13 cellular contexts compared by ENCODE assay signal in genomic region chr5:145941677-145942130, GRCh38. TPM values are rescaled to one million over a fixed set of nuclear protein-coding genes. Genes with fewer than 3 reads are reported as not detected.
DNase-seq lines count a peak whose midpoint lies in the region; ATAC-seq and TF ChIP-seq lines count a peak whose summit lies in the region.
"Had no signal": no experiment of that assay in that cellular context is flagged by ENCODE, and none has a peak within 500 bp of the region (broad histone marks: within the 10 kb centered on the region; RNA-seq: fewer than 3 reads in every experiment).

No MANE protein-coding gene starts in this region.

- H3K4me3 ChIP-seq in Panc1 (ENCODE audit: low read depth in 2 of 2, low read length in 2 of 2) (no peak overlapping the region), esophagus squamous epithelium (peak overlapping the region in 3 of 4 donors; percentile 3 to 24 (median 4))

- no peak for DNase-seq in activated CD8-positive, alpha-beta memory T cell treated with anti-CD3 and anti-CD28 coated beads, Interleukin-2, amount 10 ng/mL, durations not matched to agents 7 days and 5 days
- no peak for DNase-seq in activated CD8-positive, alpha-beta memory T cell treated with anti-CD3 and anti-CD28 coated beads, Interleukin-2, amount 50 U/mL, for 48 hours
- DNase-seq in Panc1 (ENCODE audit: low read depth, low spot score) (no peak), esophagus squamous epithelium (lab: John Stamatoyannopoulos, UW) (no peak), putamen (ENCODE audit: low spot score) (no peak), NCI-H2107 treated with DMSO at 0.1 percent for 48 hours (lab: John Stamatoyannopoulos, UW; ENCODE audit: unreplicated experiment) (no peak), DMS 273 (lab: John Stamatoyannopoulos, UW; ENCODE audit: unreplicated experiment) (no peak)
- no peak for DNase-seq in stimulated activated naive CD8-positive, alpha-beta T cell treated with anti-CD3 and anti-CD28 coated beads, Interleukin-15, amount 100 ng/mL, for 72 hours
- DNase-seq: activated CD4-positive, alpha-beta T cell treated with anti-CD3 and anti-CD28 coated beads for 4 hours; activated naive CD4-positive, alpha-beta T cell; cortex of kidney; SIG-M5 had no signal

- H3K4me1 ChIP-seq in Panc1 (ENCODE audit: control insufficient read depth, insufficient read depth, low read length) = peaks cover 76% of the 10 kb centered on the region
- H3K4me1 ChIP-seq in esophagus squamous epithelium = peaks cover 12 to 90% (median 13%) of the 10 kb centered on the region in 3 donors

- no peaks in the 10 kb centered on the region for H3K36me3 Mint-ChIP-seq in activated CD8-positive, alpha-beta memory T cell treated with anti-CD3 and anti-CD28 coated beads, Interleukin-2, amount 10 ng/mL, durations not matched to agents 7 days and 5 days

- peaks cover 58% of the 10 kb centered on the region for H3K27me3 Mint-ChIP-seq in activated CD8-positive, alpha-beta memory T cell treated with anti-CD3 and anti-CD28 coated beads, Interleukin-2, amount 10 ng/mL, durations not matched to agents 7 days and 5 days
- peaks cover 86% of the 10 kb centered on the region for H3K27me3 Mint-ChIP-seq in stimulated activated naive CD8-positive, alpha-beta T cell treated with anti-CD3 and anti-CD28 coated beads, Interleukin-15, amount 100 ng/mL, for 72 hours

- TF ChIP-seq CTCF in Panc1 (IDR thresholded peaks at IDR 0.05) (no peak), esophagus squamous epithelium (IDR thresholded peaks at IDR 0.05) (no peak)

- H3K36me3 ChIP-seq in Panc1 (ENCODE audit: control insufficient read depth, insufficient read depth, low read length) (no peaks in the 10 kb centered on the region), esophagus squamous epithelium (no peaks in the 10 kb centered on the region)

- H3K4me1 Mint-ChIP-seq in activated CD8-positive, alpha-beta memory T cell treated with anti-CD3 and anti-CD28 coated beads, Interleukin-2, amount 10 ng/mL, durations not matched to agents 7 days and 5 days = peaks cover 44% of the 10 kb centered on the region
- H3K4me1 Mint-ChIP-seq in stimulated activated naive CD8-positive, alpha-beta T cell treated with anti-CD3 and anti-CD28 coated beads, Interleukin-15, amount 100 ng/mL, for 72 hours = peaks cover 28% of the 10 kb centered on the region

- 36 to 38% methylated on average over 3 of the region's 3 CpGs for WGBS in esophagus squamous epithelium, 2 donors

- in situ Hi-C loops in Panc1 (cut with HindIII; ENCODE audit: low pct_unique_long_range_greater_than_20kb, low sequenced_read_pairs) = no loop called here

- no TSS peak for BruUV-seq in Panc1 (replicated peaks; lab: Mats Ljungman, UMichigan)

- CTCF ChIA-PET in activated CD8-positive, alpha-beta memory T cell treated with anti-CD3 and anti-CD28 coated beads, Interleukin-2, amount 10 ng/mL, durations not matched to agents 7 days and 5 days (lab: Charles Lee) = no interaction called here
- CTCF ChIA-PET in Panc1 (lab: Charles Lee) = no interaction called here

- H3K27ac ChIP-seq in Panc1 (ENCODE audit: low read length) (peak overlapping the region; percentile 100), esophagus squamous epithelium (peak overlapping the region; percentile 81 to 94 (median 92))

- no peak overlapping the region for H3K27ac Mint-ChIP-seq in activated CD8-positive, alpha-beta memory T cell treated with anti-CD3 and anti-CD28 coated beads, Interleukin-2, amount 10 ng/mL, durations not matched to agents 7 days and 5 days
- no peak overlapping the region for H3K27ac Mint-ChIP-seq in stimulated activated naive CD8-positive, alpha-beta T cell treated with anti-CD3 and anti-CD28 coated beads, Interleukin-15, amount 100 ng/mL, for 72 hours

- H3K27me3 ChIP-seq in Panc1 (ENCODE audit: control insufficient read depth, insufficient read depth, low read length) (no peaks in the 10 kb centered on the region), esophagus squamous epithelium (no peaks in the 10 kb centered on the region)

- TF ChIP-seq POLR2A in esophagus squamous epithelium (IDR thresholded peaks at IDR 0.05) = no peak

- H3K9me3 Mint-ChIP-seq in activated CD8-positive, alpha-beta memory T cell treated with anti-CD3 and anti-CD28 coated beads, Interleukin-2, amount 10 ng/mL, durations not matched to agents 7 days and 5 days (ENCODE audit: low read depth) = no peaks in the 10 kb centered on the region
- peaks cover 0 to 5% of the 10 kb centered on the region in 2 donors for H3K9me3 Mint-ChIP-seq in stimulated activated naive CD8-positive, alpha-beta T cell treated with anti-CD3 and anti-CD28 coated beads, Interleukin-15, amount 100 ng/mL, for 72 hours

- POLR2A ChIA-PET in Panc1 (lab: Charles Lee) = interaction anchor here (0.9 kb wide), 1 partner anchor 12 kb away, joined by 3 read pairs; no protein-coding TSS in a partner anchor

- intact Hi-C loops in Panc1 (cut with micrococcal nuclease; ENCODE audit: unreplicated experiment) = loop anchor here (10.0 kb wide), 1 partner anchor 103 kb away; no protein-coding TSS in a partner anchor
- intact Hi-C loops in esophagus squamous epithelium (cut with DNase I) = no loop called here

- H3K9me3 ChIP-seq in Panc1 (ENCODE audit: control insufficient read depth, insufficient read depth, low read depth, low read length) (no peaks in the 10 kb centered on the region), esophagus squamous epithelium (no peaks in the 10 kb centered on the region)

- no peak overlapping the region for H3K4me3 Mint-ChIP-seq in activated CD8-positive, alpha-beta memory T cell treated with anti-CD3 and anti-CD28 coated beads, Interleukin-2, amount 10 ng/mL, durations not matched to agents 7 days and 5 days
- no peak overlapping the region for H3K4me3 Mint-ChIP-seq in stimulated activated naive CD8-positive, alpha-beta T cell treated with anti-CD3 and anti-CD28 coated beads, Interleukin-15, amount 100 ng/mL, for 72 hours

- ATAC-seq in activated CD8-positive, alpha-beta memory T cell treated with anti-CD3 and anti-CD28 coated beads, Interleukin-2, amount 10 ng/mL, durations not matched to agents 7 days and 5 days = peak; percentile 17
- no peak for ATAC-seq in Panc1
- peak; percentile 56 for ATAC-seq in stimulated activated naive CD8-positive, alpha-beta T cell treated with anti-CD3 and anti-CD28 coated beads, Interleukin-15, amount 100 ng/mL, for 72 hours

RNA-seq across cellular contexts. Expression of gene SH3RF2, which starts 5.3 kb away (rescaled TPM):
- under 1 TPM in 1 of 2 experiments, not detected in 1; 0.12 TPM for total RNA-seq in activated CD8-positive, alpha-beta memory T cell treated with anti-CD3 and anti-CD28 coated beads, Interleukin-2, amount 10 ng/mL, durations not matched to agents 7 days and 5 days
- total RNA-seq in Panc1 (2021; ENCODE audit: unreplicated experiment) (23.1 TPM), esophagus squamous epithelium (10 to 100 TPM; 33.4 to 63.1 (median 59.1) TPM)
- polyA plus RNA-seq in Panc1 (2012; ENCODE audit: insufficient read length) = 11.3 TPM
- polyA plus RNA-seq: neural cell had no signal

Comparison
In these comparisons a context has a peak if more than half of its experiments do, and no peak if none do; other contexts are left out.
1. H3K4me3 ChIP-seq: peak in esophagus squamous epithelium (3 of 4); none in Panc1 (0 of 2).
2. RNA of gene SH3RF2, which starts 5.3 kb away (total RNA-seq): 33.4 to 63.1 TPM in esophagus squamous epithelium and 23.1 TPM in Panc1 (single experiment); 0.12 TPM in activated CD8-positive, alpha-beta memory T cell treated with anti-CD3 and anti-CD28 coated beads, Interleukin-2, amount 10 ng/mL, durations not matched to agents 7 days and 5 days; every median in the first group is over 10 times any median in the second.